ENCODE assay signal across 8 cellular contexts in the genomic region with DNA sequence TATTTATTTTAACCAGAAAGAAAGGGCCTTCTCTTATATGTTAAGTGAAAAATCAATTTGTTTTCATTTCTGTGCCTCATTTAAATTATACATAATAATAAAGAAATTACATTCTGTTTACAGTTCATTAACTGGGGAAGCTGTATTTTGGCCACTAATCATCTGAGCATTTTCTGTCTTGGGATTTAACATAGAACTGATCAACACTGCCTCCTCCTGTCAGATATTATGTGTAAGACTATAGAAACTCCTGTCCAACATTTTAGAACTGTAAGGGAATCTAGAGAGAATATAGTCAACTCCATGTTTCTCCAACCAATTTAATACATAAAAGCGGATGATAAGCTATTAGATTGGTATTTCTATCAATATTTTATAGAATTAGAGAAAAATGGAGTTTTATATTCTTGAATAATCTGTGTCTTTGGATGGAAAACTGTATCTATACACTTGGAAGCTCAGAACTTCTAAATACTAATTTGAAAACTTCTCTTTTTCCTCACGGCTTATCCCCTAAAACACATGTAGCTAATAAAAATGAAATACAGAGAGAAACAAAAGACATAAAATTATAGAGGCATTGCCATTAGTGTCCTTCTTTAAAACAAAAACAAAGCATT. TPM values are rescaled to one million over a fixed set of nuclear protein-coding genes. Genes with fewer than 3 reads are reported as not detected.
DNase-seq lines count a peak whose midpoint lies in the region; ATAC-seq and TF ChIP-seq lines count a peak whose summit lies in the region.

No MANE protein-coding gene starts in this region.

- H3K27ac Mint-ChIP-seq in activated CD8-positive, alpha-beta memory T cell treated with anti-CD3 and anti-CD28 coated beads, Interleukin-2, amount 10 ng/mL, durations not matched to agents 7 days and 5 days: no peak overlapping the region

- intact Hi-C loops in esophagus squamous epithelium (cut with DNase I): no loop called here

- H3K9me2 ChIP-seq in SK-N-SH: no peaks in the 10 kb centered on the region

- TF ChIP-seq EP300 in SK-N-SH (IDR thresholded peaks at IDR 0.05; ENCODE audit: borderline replicate concordance in 1 of 2, low read depth in 1 of 2, low read length in 1 of 2): no peak

- H3K4me2 ChIP-seq in SK-N-SH: no peak overlapping the region

- H3K4me3 Mint-ChIP-seq in activated CD8-positive, alpha-beta memory T cell treated with anti-CD3 and anti-CD28 coated beads, Interleukin-2, amount 10 ng/mL, durations not matched to agents 7 days and 5 days: no peak overlapping the region

- H3K9me3 Mint-ChIP-seq in activated CD8-positive, alpha-beta memory T cell treated with anti-CD3 and anti-CD28 coated beads, Interleukin-2, amount 10 ng/mL, durations not matched to agents 7 days and 5 days (ENCODE audit: low read depth): no peaks in the 10 kb centered on the region

- POLR2A ChIA-PET in SK-N-SH (lab: Yijun Ruan, JAX): interaction anchor here (1.3 kb wide), 1 partner anchor 310 kb away, joined by 3 read pairs; the partner anchor contains the start of gene ELOVL6

- in situ Hi-C loops in ACHN (cut with HindIII; ENCODE audit: low pct_ligation_motif_present, low pct_unique_long_range_greater_than_20kb, low sequenced_read_pairs): no loop called here

- H3K4me1 ChIP-seq in SK-N-SH (ENCODE audit: control insufficient read depth in 1 of 2, insufficient read depth in 2 of 2, low read depth in 1 of 2, low read length in 1 of 2) (no peaks in the 10 kb centered on the region), right atrium auricular region (peaks cover 0 to 4% of the 10 kb centered on the region in 2 donors), esophagus squamous epithelium (peaks cover 0 to 2% (median 0%) of the 10 kb centered on the region in 3 donors)

- H3K27me3 ChIP-seq in SK-N-SH (ENCODE audit: insufficient read depth) (no peaks in the 10 kb centered on the region), right atrium auricular region (no peaks in the 10 kb centered on the region), esophagus squamous epithelium (no peaks in the 10 kb centered on the region)

- TF ChIP-seq POLR2A in esophagus squamous epithelium (IDR thresholded peaks at IDR 0.05): no peak

- no peaks in the 10 kb centered on the region for H3K4me1 Mint-ChIP-seq in activated CD8-positive, alpha-beta memory T cell treated with anti-CD3 and anti-CD28 coated beads, Interleukin-2, amount 10 ng/mL, durations not matched to agents 7 days and 5 days

- H3K9ac ChIP-seq in SK-N-SH: no peak overlapping the region

- DNase-seq in ACHN (peak; percentile 22), SK-N-SH (peak; percentile 24), right atrium auricular region (ENCODE audit: low spot score) (no peak), OCI-M2 (lab: John Stamatoyannopoulos, UW; ENCODE audit: unreplicated experiment) (no peak), DMS79 treated with DMSO at 0.1 percent for 48 hours (lab: John Stamatoyannopoulos, UW) (no peak), esophagus squamous epithelium (lab: John Stamatoyannopoulos, UW) (no peak)
- DNase-seq in activated CD8-positive, alpha-beta memory T cell treated with anti-CD3 and anti-CD28 coated beads, Interleukin-2, amount 10 ng/mL, durations not matched to agents 7 days and 5 days: no peak

- H3K79me2 ChIP-seq in SK-N-SH (ENCODE audit: insufficient read depth): no peaks in the 10 kb centered on the region

- no peaks in the 10 kb centered on the region for H3F3A ChIP-seq in SK-N-SH (replicated peaks; ENCODE audit: insufficient read depth)

- H3K36me3 Mint-ChIP-seq in activated CD8-positive, alpha-beta memory T cell treated with anti-CD3 and anti-CD28 coated beads, Interleukin-2, amount 10 ng/mL, durations not matched to agents 7 days and 5 days: no peaks in the 10 kb centered on the region

- WGBS in SK-N-SH (ENCODE audit: low lambda C conversion rate): 30% methylated on average over 2 of the region's 2 CpGs
- 84 to 85% methylated on average over 2 of the region's 2 CpGs for WGBS in esophagus squamous epithelium, 2 donors

- peak; percentile 70 for TF ChIP-seq RAD21 in SK-N-SH (IDR thresholded peaks at IDR 0.05; ENCODE audit: low read length)

- H3K9me3 ChIP-seq in SK-N-SH (no peaks in the 10 kb centered on the region), right atrium auricular region (no peaks in the 10 kb centered on the region), esophagus squamous epithelium (no peaks in the 10 kb centered on the region)

- H3K27ac ChIP-seq in SK-N-SH (ENCODE audit: low read depth in 2 of 2, low read length in 1 of 2) (no peak overlapping the region), right atrium auricular region (no peak overlapping the region), esophagus squamous epithelium (no peak overlapping the region)

- H3K4me3 ChIP-seq in SK-N-SH (ENCODE audit: low read depth in 2 of 2, low read length in 1 of 2) (no peak overlapping the region), right atrium auricular region (no peak overlapping the region), esophagus squamous epithelium (no peak overlapping the region)

- no peaks in the 10 kb centered on the region for H4K20me1 ChIP-seq in SK-N-SH (ENCODE audit: insufficient read depth)

- peak; percentile 63 for TF ChIP-seq CTCF in SK-N-SH (IDR thresholded peaks at IDR 0.05)
- TF ChIP-seq CTCF in right atrium auricular region (IDR thresholded peaks at IDR 0.05): peak; percentile 13 to 51
- TF ChIP-seq CTCF in esophagus squamous epithelium (IDR thresholded peaks at IDR 0.05): peak in 2 of 6 experiments; percentile 17 to 48

- no peak overlapping the region for H2AFZ ChIP-seq in SK-N-SH (ENCODE audit: low read depth)

- ATAC-seq in GM21723 (IDR thresholded peaks at IDR 0.05; ENCODE audit: unreplicated experiment): peak; percentile 57
- no peak for ATAC-seq in activated CD8-positive, alpha-beta memory T cell treated with anti-CD3 and anti-CD28 coated beads, Interleukin-2, amount 10 ng/mL, durations not matched to agents 7 days and 5 days

- CTCF ChIA-PET in SK-N-SH (lab: Yijun Ruan, JAX): interaction anchor here (0.6 to 18.9 kb wide), 31 partner anchors 9 to 537 kb away, joined by 3 to 591 read pairs (median 4); no protein-coding TSS in a partner anchor
- CTCF ChIA-PET in activated CD8-positive, alpha-beta memory T cell treated with anti-CD3 and anti-CD28 coated beads, Interleukin-2, amount 10 ng/mL, durations not matched to agents 7 days and 5 days (lab: Charles Lee): interaction anchor here (0.8 to 12.6 kb wide), 8 partner anchors 12 to 511 kb away, joined by 3 to 148 read pairs (median 6); no protein-coding TSS in a partner anchor

- H3K27me3 Mint-ChIP-seq in activated CD8-positive, alpha-beta memory T cell treated with anti-CD3 and anti-CD28 coated beads, Interleukin-2, amount 10 ng/mL, durations not matched to agents 7 days and 5 days: peaks cover 10% of the 10 kb centered on the region

- no peaks in the 10 kb centered on the region for H3K36me3 ChIP-seq in SK-N-SH (replicated peaks in 1 of 2; ENCODE audit: control insufficient read depth in 1 of 2, insufficient read depth in 2 of 2, low read length in 1 of 2)
- H3K36me3 ChIP-seq in right atrium auricular region: no peaks in the 10 kb centered on the region
- H3K36me3 ChIP-seq in esophagus squamous epithelium: no peaks in the 10 kb centered on the region

TF ChIP-seq in SK-N-SH, 30 proteins besides CTCF, POLR2A, EP300 and RAD21:
- TF ChIP-seq RXRA (IDR thresholded peaks at IDR 0.05; ENCODE audit: borderline replicate concordance, low read depth) (no peak), ELF1 (IDR thresholded peaks at IDR 0.05) (no peak), SMC3 (IDR thresholded peaks at IDR 0.05; ENCODE audit: low read depth, low read length) (peak; percentile 55)

RNA-seq across cellular contexts. Expression of gene ENPEP, which starts 33.0 kb away (rescaled TPM):
- 0.15 and 0.16 TPM in 2 replicates for polyA plus RNA-seq in SK-N-SH (2012; rRNA removed)
- polyA plus RNA-seq in SK-N-SH (2012; cell fraction: cytosol; rRNA removed): 0.04 and 0.19 TPM in 2 replicates
- polyA plus RNA-seq in SK-N-SH (2012; cell fraction: nucleus; rRNA removed): 0.04 and 0.05 TPM in 2 replicates
- total RNA-seq in right atrium auricular region: 1 to 10 TPM; 3.3 to 3.5 TPM
- under 1 TPM; 0.54 to 0.93 TPM for total RNA-seq in activated CD8-positive, alpha-beta memory T cell treated with anti-CD3 and anti-CD28 coated beads, Interleukin-2, amount 10 ng/mL, durations not matched to agents 7 days and 5 days
- total RNA-seq in esophagus squamous epithelium: 1 to 10 TPM in 2 of 4 donors, under 1 TPM in 2; 0.30 to 1.6 (median 0.86) TPM

Comparison
In these comparisons a context has a peak if more than half of its experiments do, and no peak if none do; other contexts are left out.
1. DNase-seq: peak in ACHN (single experiment) and SK-N-SH (single experiment); none in right atrium auricular region (single experiment), activated CD8-positive, alpha-beta memory T cell treated with anti-CD3 and anti-CD28 coated beads, Interleukin-2, amount 10 ng/mL, durations not matched to agents 7 days and 5 days (single experiment), OCI-M2 (single experiment), DMS79 treated with DMSO at 0.1 percent for 48 hours (single experiment) and esophagus squamous epithelium (single experiment).